15 cellular contexts compared by ENCODE assay signal in the genomic region with DNA sequence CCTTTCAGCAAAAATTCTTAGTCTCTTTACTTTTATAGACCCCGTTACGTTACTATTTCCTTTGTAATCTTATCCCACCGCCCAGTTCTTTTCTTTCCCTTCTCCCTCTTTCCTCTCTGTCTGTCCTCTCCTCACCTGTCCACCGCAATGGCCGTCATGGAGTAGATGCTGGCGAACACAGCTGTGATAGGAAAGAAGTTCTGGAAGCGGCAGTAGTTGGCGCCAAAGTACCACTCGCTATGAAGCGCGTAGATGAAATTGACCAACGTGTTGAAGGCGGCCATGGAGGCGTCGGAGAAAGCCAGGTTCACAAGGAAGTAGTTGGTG. TPM values are rescaled to one million over a fixed set of nuclear protein-coding genes. Genes with fewer than 3 reads are reported as not detected.
DNase-seq lines count a peak whose midpoint lies in the region; ATAC-seq, FAIRE-seq and TF ChIP-seq lines count a peak whose summit lies in the region.
"Had no signal": no experiment of that assay in that cellular context is flagged by ENCODE, and none has a peak within 500 bp of the region (broad histone marks: within the 10 kb centered on the region; RNA-seq: fewer than 3 reads in every experiment).

No MANE protein-coding gene starts in this region.

- peaks cover 27% of the 10 kb centered on the region for H3K27me3 Mint-ChIP-seq in astrocyte (ENCODE audit: low read depth, unreplicated experiment)
- H3K27me3 Mint-ChIP-seq: CD8-positive, alpha-beta memory T cell had no signal

- H3K4me1 ChIP-seq in astrocyte (ENCODE audit: insufficient read depth, low read length) = no peaks in the 10 kb centered on the region

- peaks cover 3% of the 10 kb centered on the region for H3K9me3 ChIP-seq in astrocyte (ENCODE audit: insufficient read depth, low read depth, low read length)
- H3K9me3 ChIP-seq: heart left ventricle had no signal

- peak overlapping the region; percentile 78 for H2AFZ ChIP-seq in astrocyte (ENCODE audit: low read depth, low read length)

- H3K4me3 Mint-ChIP-seq in astrocyte (ENCODE audit: unreplicated experiment) = peak overlapping the region; percentile 79
- H3K4me3 Mint-ChIP-seq: activated naive CD8-positive, alpha-beta T cell treated with anti-CD3 and anti-CD28 coated beads, Interleukin-2, amount 10 ng/mL, durations not matched to agents 7 days and 5 days; CD8-positive, alpha-beta memory T cell had no signal

- FAIRE-seq in astrocyte (lab: Jason Lieb, UNC) = no peak

- H3K4me2 ChIP-seq in astrocyte (ENCODE audit: low read length) = peak overlapping the region; percentile 83

- no peak overlapping the region for H3K27ac Mint-ChIP-seq in astrocyte (ENCODE audit: unreplicated experiment)
- H3K27ac Mint-ChIP-seq: activated naive CD8-positive, alpha-beta T cell treated with anti-CD3 and anti-CD28 coated beads, Interleukin-2, amount 10 ng/mL, durations not matched to agents 7 days and 5 days; CD8-positive, alpha-beta memory T cell had no signal

- no peak overlapping the region for H3K9ac ChIP-seq in astrocyte (ENCODE audit: low read length)

- DNase-seq in NCI-H1930 (lab: John Stamatoyannopoulos, UW) (peak; percentile 35 to 39), astrocyte (ENCODE audit: low read depth) (no peak), iPS-NIHi11 (ENCODE audit: low spot score) (peak; percentile 49), skeletal muscle cell (ENCODE audit: low read depth) (no peak), NCI-H226 (no peak), LoVo (ENCODE audit: low spot score) (no peak)
- no peak for DNase-seq in activated CD8-positive, alpha-beta memory T cell treated with anti-CD3 and anti-CD28 coated beads, Interleukin-2, amount 50 U/mL, for 4 hours
- DNase-seq: activated naive CD8-positive, alpha-beta T cell treated with anti-CD3 and anti-CD28 coated beads, Interleukin-2, amount 10 ng/mL, durations not matched to agents 7 days and 5 days; CD8-positive, alpha-beta memory T cell; KBM-7; nucleus accumbens; stimulated activated naive CD4-positive, alpha-beta T cell had no signal

- H3K9me3 Mint-ChIP-seq in astrocyte (ENCODE audit: unreplicated experiment) = peaks cover 4% of the 10 kb centered on the region
- H3K9me3 Mint-ChIP-seq: activated naive CD8-positive, alpha-beta T cell treated with anti-CD3 and anti-CD28 coated beads, Interleukin-2, amount 10 ng/mL, durations not matched to agents 7 days and 5 days had no signal

- H3K4me1 Mint-ChIP-seq in astrocyte (ENCODE audit: low read depth, unreplicated experiment) = peaks cover 4% of the 10 kb centered on the region
- H3K4me1 Mint-ChIP-seq: activated naive CD8-positive, alpha-beta T cell treated with anti-CD3 and anti-CD28 coated beads, Interleukin-2, amount 10 ng/mL, durations not matched to agents 7 days and 5 days; CD8-positive, alpha-beta memory T cell had no signal

- TF ChIP-seq CTCF in astrocyte (IDR thresholded peaks at IDR 0.05; ENCODE audit: insufficient read depth, low read depth, low read length) = no peak

- no peak overlapping the region for H3K27ac ChIP-seq in astrocyte (ENCODE audit: low read depth, low read length)
- H3K27ac ChIP-seq: heart left ventricle had no signal

- H3K79me2 ChIP-seq in astrocyte (ENCODE audit: insufficient read depth, low read length) = no peaks in the 10 kb centered on the region

- peak overlapping the region; percentile 37 for H3K4me3 ChIP-seq in astrocyte (ENCODE audit: insufficient read depth, low read depth, low read length)
- H3K4me3 ChIP-seq in skeletal muscle cell (ENCODE audit: low read depth, low read length) = peak overlapping the region; percentile 36

- H3K36me3 ChIP-seq in astrocyte (ENCODE audit: insufficient read depth, low read length) = no peaks in the 10 kb centered on the region
- H3K36me3 ChIP-seq: heart left ventricle had no signal

- H4K20me1 ChIP-seq in astrocyte (ENCODE audit: insufficient read depth, low read length) = no peaks in the 10 kb centered on the region

- no peaks in the 10 kb centered on the region for H3K36me3 Mint-ChIP-seq in astrocyte (ENCODE audit: low read depth, unreplicated experiment)
- H3K36me3 Mint-ChIP-seq: activated naive CD8-positive, alpha-beta T cell treated with anti-CD3 and anti-CD28 coated beads, Interleukin-2, amount 10 ng/mL, durations not matched to agents 7 days and 5 days; CD8-positive, alpha-beta memory T cell had no signal

- no peak for ATAC-seq in HG02571 (IDR thresholded peaks at IDR 0.05; ENCODE audit: unreplicated experiment)

- H3K27me3 ChIP-seq in astrocyte (ENCODE audit: insufficient read depth, low read length) = peaks cover 3% of the 10 kb centered on the region

RNA-seq across cellular contexts. Expression of a gene that starts 0.8 kb away (rescaled TPM):
- total RNA-seq in astrocyte = 0.05 TPM in 2 replicates
- total RNA-seq: activated naive CD8-positive, alpha-beta T cell treated with anti-CD3 and anti-CD28 coated beads, Interleukin-2, amount 10 ng/mL, durations not matched to agents 7 days and 5 days; CD8-positive, alpha-beta memory T cell; H4; heart left ventricle had no signal

Comparison
In these comparisons a context has a peak if more than half of its experiments do, and no peak if none do; other contexts are left out.
1. DNase-seq: peak in NCI-H1930 (2 of 2) and iPS-NIHi11 (single experiment); none in astrocyte (single experiment), skeletal muscle cell (single experiment), activated CD8-positive, alpha-beta memory T cell treated with anti-CD3 and anti-CD28 coated beads, Interleukin-2, amount 50 U/mL, for 4 hours (single experiment), NCI-H226 (single experiment) and LoVo (single experiment).